Comparison of ENCODE assay signal across 16 cellular contexts in the genomic region with DNA sequence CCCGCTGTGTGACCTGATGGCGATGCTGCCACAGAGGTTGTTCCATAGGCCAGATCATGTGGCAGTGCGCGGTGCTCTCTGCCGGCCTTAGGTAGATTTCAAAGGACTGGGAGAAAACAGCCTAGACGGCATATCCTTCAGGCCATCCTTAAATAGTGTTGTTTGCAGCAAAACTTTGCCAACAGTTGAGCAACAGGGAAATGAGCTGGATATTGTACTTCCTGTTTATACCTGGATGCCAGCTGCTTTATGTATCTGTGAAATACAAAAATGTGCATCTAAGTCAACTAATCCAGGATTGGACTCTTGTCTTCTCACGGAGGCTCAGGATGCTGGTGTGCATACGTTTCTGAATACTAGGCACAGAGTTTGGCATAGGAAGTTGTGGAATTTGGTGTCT.
A peak's percentile ranks its signal among the peaks of the same experiment; 100 is the strongest.
DNase-seq lines count a peak whose midpoint lies in the region; ATAC-seq, FAIRE-seq and TF ChIP-seq lines count a peak whose summit lies in the region.
"Had no signal": no experiment of that assay in that cellular context is flagged by ENCODE, and none has a peak within 500 bp of the region (broad histone marks: within the 10 kb centered on the region; RNA-seq: fewer than 3 reads in every experiment).

No MANE protein-coding gene starts in this region.

- no peak for TF ChIP-seq POLR2A in erythroblast (IDR thresholded peaks at IDR 0.05; ENCODE audit: low read length)

- no peak for DNase-seq in HTR-8/SVneo (ENCODE audit: insufficient read length, low spot score)
- DNase-seq in cardiac fibroblast (ENCODE audit: low read depth in 2 of 2) = peak; percentile 34 to 45
- peak; percentile 48 for DNase-seq in epithelial cell of esophagus (ENCODE audit: low read depth)
- peak; percentile 1 for DNase-seq in pulmonary artery endothelial cell (ENCODE audit: low read depth, low spot score)
- DNase-seq in erythroblast (lab: John Stamatoyannopoulos, UW) = no peak
- DNase-seq: 8988T; Calu3; CD8-positive, alpha-beta T cell; DMS79 treated with DMSO at 0.1 percent for 48 hours; GF-D8; H9; IMR-90 had no signal

- TF ChIP-seq CTCF in cardiac fibroblast (IDR thresholded peaks at IDR 0.05; ENCODE audit: low read depth, low read length) (no peak), epithelial cell of esophagus (IDR thresholded peaks at IDR 0.05; ENCODE audit: insufficient read depth, low read depth, low read length, missing control alignments) (no peak)

- FAIRE-seq in HTR-8/SVneo (lab: Jason Lieb, UNC) = peak; percentile 46
- FAIRE-seq: H1 had no signal

- ATAC-seq in HG02571 (IDR thresholded peaks at IDR 0.05; ENCODE audit: unreplicated experiment) (no peak), HG03571 (IDR thresholded peaks at IDR 0.05; ENCODE audit: unreplicated experiment) (no peak)
- ATAC-seq: CD8-positive, alpha-beta T cell had no signal

- H3K4me3 ChIP-seq in cardiac fibroblast (replicated peaks in 1 of 2; ENCODE audit: low read depth in 2 of 2, low read length in 2 of 2) (no peak overlapping the region), epithelial cell of esophagus (ENCODE audit: low read length) (no peak overlapping the region)
- H3K4me3 ChIP-seq: BLaER1 treated with 17β-estradiol and CSF1 and Interleukin-3, amounts not matched to agents 10 nM and 100 nM had no signal

Comparison
In these comparisons a context has a peak if more than half of its experiments do, and no peak if none do; other contexts are left out.
1. DNase-seq: peak in cardiac fibroblast (2 of 2), epithelial cell of esophagus (single experiment) and pulmonary artery endothelial cell (single experiment); none in HTR-8/SVneo (single experiment) and erythroblast (0 of 2).